In the genomic region with DNA sequence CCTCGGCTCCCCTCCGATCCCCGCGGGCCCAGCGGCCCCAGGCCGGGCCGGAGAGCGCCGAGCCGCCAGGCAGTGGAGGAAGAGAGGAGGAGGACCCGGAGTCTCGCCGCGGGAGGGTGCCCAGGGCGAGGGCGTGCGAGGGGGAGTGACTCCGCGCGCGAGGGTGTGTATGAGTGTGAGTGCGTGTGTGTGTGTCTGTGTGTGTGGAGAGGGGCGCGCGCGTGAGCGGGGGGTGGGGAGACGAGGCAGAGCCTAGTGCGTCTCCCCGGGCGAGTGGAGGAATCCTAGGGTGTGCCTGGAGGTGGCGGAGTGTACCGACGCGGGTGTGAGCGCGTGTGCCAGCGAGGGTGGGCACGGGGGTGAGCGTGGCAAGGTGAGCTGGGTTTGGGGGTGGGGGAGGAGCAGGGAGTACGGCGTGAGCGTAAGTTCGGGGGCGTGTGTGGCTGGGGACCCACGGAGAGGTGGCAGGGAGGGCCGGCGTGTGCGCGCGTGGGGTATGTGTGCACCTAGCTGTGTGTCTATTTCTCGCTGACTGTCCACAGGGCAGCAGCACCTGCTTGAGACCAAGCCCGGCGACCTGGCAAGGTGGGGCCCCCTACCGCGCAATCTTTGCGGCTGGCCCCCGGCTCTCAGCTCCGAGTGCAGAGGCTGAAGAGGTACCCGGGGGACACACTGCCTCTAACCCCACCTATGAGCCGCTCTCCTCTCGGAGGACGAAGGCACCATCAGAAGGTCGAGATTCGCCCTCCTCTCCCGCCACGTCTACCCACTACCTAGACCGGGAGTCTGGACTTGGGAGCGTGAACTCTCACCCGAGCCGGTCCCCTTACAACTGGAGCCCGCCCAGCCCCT, we compare ENCODE assay signal across 8 cellular contexts. TPM values are rescaled to one million over a fixed set of nuclear protein-coding genes. Genes with fewer than 3 reads are reported as not detected.
A peak's percentile ranks its signal among the peaks of the same experiment; 100 is the strongest.
DNase-seq lines count a peak whose midpoint lies in the region; FAIRE-seq and TF ChIP-seq lines count a peak whose summit lies in the region.

No MANE protein-coding gene starts in this region.

- FAIRE-seq in GM12891 (lab: Jason Lieb, UNC) = no peak

- TF ChIP-seq CTCF in WERI-Rb-1 (IDR thresholded peaks at IDR 0.05; ENCODE audit: low read depth, low read length) = 0 out of 2 replicates have a peak, but pooled peaks have one; percentile 3
- TF ChIP-seq CTCF in foreskin fibroblast (IDR thresholded peaks at IDR 0.05; ENCODE audit: low read depth, low read length) = no peak

- no peak for TF ChIP-seq POLR2A in GM12891 (IDR thresholded peaks at IDR 0.05; ENCODE audit: low read depth, low read length)

- H3K4me3 ChIP-seq in WERI-Rb-1 (ENCODE audit: low read depth, low read length) (peak overlapping the region; percentile 37), foreskin fibroblast (ENCODE audit: low read depth in 1 of 2, low read length in 2 of 2) (peak overlapping the region; percentile 24 to 54)

- H3K36me3 ChIP-seq in WERI-Rb-1 = no peaks in the 10 kb centered on the region

- peaks cover 44% of the 10 kb centered on the region for H3K27me3 ChIP-seq in WERI-Rb-1 (ENCODE audit: insufficient read depth, low read depth, severe bottlenecking)

- DNase-seq in NCI-H526 (lab: John Stamatoyannopoulos, UW) = peak; percentile 40 to 83
- no peak for DNase-seq in NCI-H526 treated with DMSO at 0.1 percent for 48 hours (lab: John Stamatoyannopoulos, UW)
- peak; percentile 20 for DNase-seq in WERI-Rb-1
- DNase-seq in foreskin fibroblast = peak; percentile 7 to 35
- peak; percentile 38 for DNase-seq in occipital lobe (lab: John Stamatoyannopoulos, UW)
- DNase-seq in SKM-1 (lab: John Stamatoyannopoulos, UW; ENCODE audit: unreplicated experiment) = no peak
- no peak for DNase-seq in GM12891 (ENCODE audit: insufficient read length, low spot score)
- no peak for DNase-seq in GM19240 (ENCODE audit: insufficient read length, low spot score)

- H3K9me3 ChIP-seq in WERI-Rb-1 (ENCODE audit: severe bottlenecking) = no peaks in the 10 kb centered on the region

- H3K27ac ChIP-seq in WERI-Rb-1 = no peak overlapping the region

TF ChIP-seq in GM12891, 5 proteins besides CTCF, POLR2A, EP300 and RAD21:
- no peak for TF ChIP-seq TAF1 (IDR thresholded peaks at IDR 0.05; ENCODE audit: low read depth, low read length)
TF ChIP-seq in GM12891: peak in this region for 0.

RNA-seq across cellular contexts. Expression of a gene that starts 0.8 kb away (rescaled TPM):
- 12.6 TPM for total RNA-seq in occipital lobe
- not detected for polyA plus RNA-seq in GM12891 (2012; ENCODE audit: low read depth, missing spikeins)

Comparison
In these comparisons a context has a peak if more than half of its experiments do, and no peak if none do; other contexts are left out.
1. DNase-seq: peak in NCI-H526 (2 of 2), WERI-Rb-1 (single experiment), foreskin fibroblast (2 of 2) and occipital lobe (single experiment); none in NCI-H526 treated with DMSO at 0.1 percent for 48 hours (single experiment), SKM-1 (single experiment), GM12891 (single experiment) and GM19240 (single experiment).